In the genomic region with DNA sequence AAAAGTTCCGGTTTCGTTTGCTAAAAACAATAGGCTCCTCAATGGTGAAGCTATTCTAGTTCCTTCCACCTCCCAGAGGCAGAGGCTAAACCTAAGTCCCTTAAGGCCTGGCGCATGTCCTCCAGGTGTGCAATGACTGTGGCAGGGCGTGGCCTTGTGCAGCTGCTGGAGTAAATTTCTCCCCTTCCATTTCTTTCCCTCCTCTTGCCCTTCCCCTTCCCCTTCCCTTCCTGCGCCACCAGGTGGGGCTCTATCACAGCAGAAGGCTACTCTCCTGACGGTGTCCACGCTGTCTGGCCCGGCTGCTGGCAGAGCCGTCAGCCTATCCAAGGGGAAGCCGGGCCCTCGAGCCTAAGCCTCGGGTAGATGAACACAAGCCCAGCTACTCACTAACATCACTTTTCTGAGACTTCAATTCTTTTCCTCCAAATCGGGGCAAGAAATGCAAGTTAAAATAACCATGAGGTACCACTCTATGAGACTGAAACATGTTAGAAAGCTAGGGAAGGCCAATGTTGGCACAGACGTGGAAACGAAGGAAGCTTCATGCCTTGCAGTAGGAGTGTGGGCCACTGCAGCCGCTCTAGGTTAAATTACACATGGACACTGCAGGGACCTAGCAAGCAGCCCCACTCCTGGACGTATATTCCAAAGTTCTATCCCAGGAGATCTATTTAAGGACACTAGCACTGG, we compare ENCODE assay signal across 9 cellular contexts. TPM values are rescaled to one million over a fixed set of nuclear protein-coding genes. Genes with fewer than 3 reads are reported as not detected.
A peak's percentile ranks its signal among the peaks of the same experiment; 100 is the strongest.
DNase-seq lines count a peak whose midpoint lies in the region; ATAC-seq and TF ChIP-seq lines count a peak whose summit lies in the region.
"Had no signal": no experiment of that assay in that cellular context is flagged by ENCODE, and none has a peak within 500 bp of the region (broad histone marks: within the 10 kb centered on the region; RNA-seq: fewer than 3 reads in every experiment).

No MANE protein-coding gene starts in this region.

- H3K4me3 Mint-ChIP-seq in activated T-cell treated with anti-CD3 and anti-CD28 coated beads, Interleukin-2, amount 50 U/mL, for 24 hours: no peak overlapping the region
- H3K4me3 Mint-ChIP-seq in neural crest cell: no peak overlapping the region

- dilution Hi-C loops in IMR-90 (cut with HindIII; ENCODE audit: low sequenced_read_pairs, unreplicated experiment): no loop called here

- H4K8ac ChIP-seq in IMR-90 (ENCODE audit: low read depth in 2 of 2, low read length in 2 of 2): no peak overlapping the region

- peak; percentile 76 for TF ChIP-seq CTCF in IMR-90 (conservative IDR thresholded peaks at IDR 0.05; ENCODE audit: low read depth, low read length)
- TF ChIP-seq CTCF in Panc1 (IDR thresholded peaks at IDR 0.05): peak; percentile 84
- TF ChIP-seq CTCF in fibroblast of lung (conservative IDR thresholded peaks at IDR 0.05 in 1 of 2, IDR thresholded peaks at IDR 0.05 in 1 of 2; ENCODE audit: low read depth in 1 of 2, low read length in 2 of 2): peak; percentile 71 to 83
- TF ChIP-seq CTCF in neural crest cell (conservative IDR thresholded peaks at IDR 0.05): peak; percentile 98

- H3K4ac ChIP-seq in IMR-90 (ENCODE audit: low read depth, low read length): no peak overlapping the region

- H3K9me1 ChIP-seq in IMR-90 (ENCODE audit: insufficient read depth, low read length): no peaks in the 10 kb centered on the region

- BruUV-seq in IMR-90 (replicated peaks; lab: Mats Ljungman, UMichigan) (no TSS peak), Panc1 (replicated peaks; lab: Mats Ljungman, UMichigan) (no TSS peak)

- no peaks in the 10 kb centered on the region for H3K27me3 ChIP-seq in IMR-90 (ENCODE audit: control insufficient read depth, insufficient read depth, low read length)
- H3K27me3 ChIP-seq in Panc1 (ENCODE audit: control insufficient read depth, insufficient read depth, low read length): no peaks in the 10 kb centered on the region
- no peaks in the 10 kb centered on the region for H3K27me3 ChIP-seq in fibroblast of lung (ENCODE audit: control insufficient read depth, insufficient read depth, low read length)

- in situ Hi-C loops in IMR-90 (cut with MboI; ENCODE audit: low sequenced_read_pairs) (no loop called here), Panc1 (cut with HindIII; ENCODE audit: low pct_unique_long_range_greater_than_20kb, low sequenced_read_pairs) (no loop called here)

- no peak overlapping the region for H3K56ac ChIP-seq in IMR-90 (ENCODE audit: extremely low read depth, insufficient read depth, low read length)

- peaks cover 1% of the 10 kb centered on the region for H3K9me3 Mint-ChIP-seq in activated T-cell treated with anti-CD3 and anti-CD28 coated beads, Interleukin-2, amount 50 U/mL, for 24 hours
- H3K9me3 Mint-ChIP-seq in neural crest cell: peaks cover 6% of the 10 kb centered on the region

- H2AK9ac ChIP-seq in IMR-90 (replicated peaks; ENCODE audit: low read depth, low read length, poor library complexity): no peak overlapping the region

- H3K4me1 Mint-ChIP-seq in activated T-cell treated with anti-CD3 and anti-CD28 coated beads, Interleukin-2, amount 50 U/mL, for 24 hours (ENCODE audit: low read depth): peaks cover 3% of the 10 kb centered on the region
- H3K4me1 Mint-ChIP-seq in neural crest cell: peaks cover 4% of the 10 kb centered on the region

- ATAC-seq in GM21619 (IDR thresholded peaks at IDR 0.05; ENCODE audit: unreplicated experiment): peak; percentile 95
- peak; percentile 97 for ATAC-seq in IMR-90 (ENCODE audit: low read depth)
- peak; percentile 100 for ATAC-seq in Panc1

- peaks cover 9% of the 10 kb centered on the region for H3K27me3 Mint-ChIP-seq in activated T-cell treated with anti-CD3 and anti-CD28 coated beads, Interleukin-2, amount 50 U/mL, for 24 hours
- H3K27me3 Mint-ChIP-seq in neural crest cell (ENCODE audit: low read depth): peaks cover 10% of the 10 kb centered on the region

- H2AFZ ChIP-seq in IMR-90 (replicated peaks; ENCODE audit: low read length, poor library complexity) (peak overlapping the region; percentile 60), fibroblast of lung (ENCODE audit: low read length) (no peak overlapping the region)

- H3K23ac ChIP-seq in IMR-90 (ENCODE audit: low read depth, low read length): no peak overlapping the region

- no peak overlapping the region for H3K14ac ChIP-seq in IMR-90 (replicated peaks; ENCODE audit: low read depth, low read length)

- peak; percentile 75 for TF ChIP-seq RAD21 in IMR-90 (IDR thresholded peaks at IDR 0.05; ENCODE audit: low read length)

- no peak overlapping the region for H2BK120ac ChIP-seq in IMR-90 (ENCODE audit: low read depth, low read length)

- no peaks in the 10 kb centered on the region for H4K20me1 ChIP-seq in IMR-90 (ENCODE audit: insufficient read depth, low read length)
- no peaks in the 10 kb centered on the region for H4K20me1 ChIP-seq in fibroblast of lung (ENCODE audit: control insufficient read depth, extremely low read depth, insufficient read depth, low read length)

- DNase-seq in DMS79 (lab: John Stamatoyannopoulos, UW): peak; percentile 35
- DNase-seq in IMR-90: peak; percentile 49
- DNase-seq in Panc1 (ENCODE audit: low read depth, low spot score): peak; percentile 32
- DNase-seq in activated T-cell treated with anti-CD3 and anti-CD28 coated beads, Interleukin-2, amount 50 U/mL, for 24 hours: peak; percentile 75
- peak; percentile 59 to 63 for DNase-seq in fibroblast of lung (ENCODE audit: low read depth in 2 of 2)
- DNase-seq in neural crest cell (ENCODE audit: low read depth, low spot score): peak; percentile 88
- DNase-seq in substantia nigra (lab: John Stamatoyannopoulos, UW): peak in 48 of 49 donors; percentile 4 to 85 (median 57)

- no peak overlapping the region for H3K27ac Mint-ChIP-seq in activated T-cell treated with anti-CD3 and anti-CD28 coated beads, Interleukin-2, amount 50 U/mL, for 24 hours
- no peak overlapping the region for H3K27ac Mint-ChIP-seq in neural crest cell (ENCODE audit: unreplicated experiment)

- H3K4me2 ChIP-seq in IMR-90 (ENCODE audit: low read depth, low read length) (no peak overlapping the region), fibroblast of lung (ENCODE audit: extremely low read depth, insufficient read depth, low read length) (no peak overlapping the region)

- H3K36me3 ChIP-seq in IMR-90 (ENCODE audit: control insufficient read depth, insufficient read depth, low read length) (no peaks in the 10 kb centered on the region), Panc1 (ENCODE audit: control insufficient read depth, insufficient read depth, low read length) (no peaks in the 10 kb centered on the region), fibroblast of lung (ENCODE audit: control insufficient read depth, insufficient read depth, low read length) (no peaks in the 10 kb centered on the region)

- H3K79me1 ChIP-seq in IMR-90 (ENCODE audit: low read depth in 1 of 2, low read length in 2 of 2): no peaks in the 10 kb centered on the region

- H3K4me3 ChIP-seq in IMR-90 (ENCODE audit: insufficient read depth, low read depth, low read length) (no peak overlapping the region), Panc1 (ENCODE audit: low read depth in 2 of 2, low read length in 2 of 2) (no peak overlapping the region), fibroblast of lung (replicated peaks in 1 of 4; ENCODE audit: control extremely low read depth in 1 of 4, insufficient read depth in 1 of 4, low read depth in 3 of 4, low read length in 4 of 4) (no peak overlapping the region)

- H3K4me1 ChIP-seq in IMR-90 (ENCODE audit: control insufficient read depth, insufficient read depth, low read length) (no peaks in the 10 kb centered on the region), Panc1 (ENCODE audit: control insufficient read depth, insufficient read depth, low read length) (no peaks in the 10 kb centered on the region), fibroblast of lung (ENCODE audit: control insufficient read depth, extremely low read depth, insufficient read depth, low read length) (no peaks in the 10 kb centered on the region)

- no peaks in the 10 kb centered on the region for H3K36me3 Mint-ChIP-seq in activated T-cell treated with anti-CD3 and anti-CD28 coated beads, Interleukin-2, amount 50 U/mL, for 24 hours (ENCODE audit: low read depth)
- H3K36me3 Mint-ChIP-seq in neural crest cell (ENCODE audit: low read depth): peaks cover under 1% of the 10 kb centered on the region

- CTCF ChIA-PET in IMR-90 (lab: Yijun Ruan, JAX) (interaction anchor here (0.8 to 1.1 kb wide), 2 partner anchors 122 to 516 kb away, joined by 3 to 4 read pairs; no protein-coding TSS in a partner anchor), Panc1 (lab: Charles Lee) (interaction anchor here (0.5 to 0.9 kb wide), 2 partner anchors 185 to 467 kb away, joined by 3 to 7 read pairs; no protein-coding TSS in a partner anchor)

- H2BK5ac ChIP-seq in IMR-90 (ENCODE audit: low read depth, low read length, poor library complexity, severe bottlenecking): no peak overlapping the region

- no peak overlapping the region for H3K27ac ChIP-seq in IMR-90 (ENCODE audit: insufficient read depth, low read length)
- H3K27ac ChIP-seq in Panc1 (ENCODE audit: low read length): no peak overlapping the region
- no peak overlapping the region for H3K27ac ChIP-seq in fibroblast of lung (ENCODE audit: insufficient read depth, low read length)
- no peak overlapping the region for H3K27ac ChIP-seq in substantia nigra (ENCODE audit: low read depth, low read length, poor library complexity, severe bottlenecking)

- TF ChIP-seq POLR2A in IMR-90 (IDR thresholded peaks at IDR 0.05; ENCODE audit: low read depth, low read length): no peak

- H3K9me3 ChIP-seq in IMR-90 (ENCODE audit: control insufficient read depth, insufficient read depth, low read length): no peaks in the 10 kb centered on the region; the same call in 1 of the 2 replicates
- no peaks in the 10 kb centered on the region for H3K9me3 ChIP-seq in Panc1 (ENCODE audit: control insufficient read depth, insufficient read depth, low read depth, low read length)
- H3K9me3 ChIP-seq in fibroblast of lung (ENCODE audit: control insufficient read depth, insufficient read depth, low read depth, low read length): no peaks in the 10 kb centered on the region

- POLR2A ChIA-PET in IMR-90 (lab: Charles Lee; ENCODE audit: unreplicated experiment) (no interaction called here), Panc1 (lab: Charles Lee) (interaction anchor here (0.6 kb wide), 1 partner anchor 505 kb away, joined by 3 read pairs; no protein-coding TSS in a partner anchor)

- H2AK5ac ChIP-seq in IMR-90 (ENCODE audit: low read depth, low read length): no peak overlapping the region

- H2BK15ac ChIP-seq in IMR-90 (ENCODE audit: low read depth, low read length): no peak overlapping the region

- no peaks in the 10 kb centered on the region for H3K79me2 ChIP-seq in fibroblast of lung (ENCODE audit: control insufficient read depth, insufficient read depth, low read length)

- H2BK20ac ChIP-seq in IMR-90 (ENCODE audit: low read depth, low read length): no peak overlapping the region

- H4K5ac ChIP-seq in IMR-90 (ENCODE audit: low read depth, low read length): no peak overlapping the region

- H3K9ac ChIP-seq in IMR-90 (ENCODE audit: low read depth, low read length) (no peak overlapping the region), fibroblast of lung (ENCODE audit: insufficient read depth, low read length) (no peak overlapping the region)

- no peak overlapping the region for H3K18ac ChIP-seq in IMR-90 (ENCODE audit: low read depth, low read length)

- WGBS in IMR-90 (ENCODE audit: extremely low coverage in 2 of 2, insufficient read length in 1 of 2), 2 experiments: 33% methylated on average over 3 of the region's 17 CpGs; no CpG with 5 or more reads in 1 of the 2 experiments

- no peak overlapping the region for H4K91ac ChIP-seq in IMR-90 (ENCODE audit: insufficient read depth, low read depth, low read length)

- intact Hi-C loops in IMR-90 (cut with micrococcal nuclease): loop anchor here (5.0 kb wide), 1 partner anchor 614 kb away; no protein-coding TSS in a partner anchor
- intact Hi-C loops in Panc1 (cut with micrococcal nuclease; ENCODE audit: unreplicated experiment): loop anchor here (5.0 kb wide), 2 partner anchors 184 to 514 kb away; no protein-coding TSS in a partner anchor

RNA-seq across cellular contexts. Expression of a gene that starts 34.4 kb away (rescaled TPM):
- total RNA-seq in IMR-90 (2012; rRNA removed): not detected in 2 replicates
- polyA plus RNA-seq in IMR-90 (2012; rRNA removed): not detected in 2 replicates
- polyA plus RNA-seq in IMR-90 (2012; cell fraction: cytosol; rRNA removed): not detected in 2 replicates
- polyA plus RNA-seq in IMR-90 (2012; cell fraction: nucleus; rRNA removed; ENCODE audit: low replicate concordance): not detected in 2 replicates
- total RNA-seq in Panc1 (2021; ENCODE audit: unreplicated experiment): not detected
- not detected for polyA plus RNA-seq in Panc1 (2012; ENCODE audit: insufficient read length)
- total RNA-seq in fibroblast of lung: not detected in 2 replicates
- polyA plus RNA-seq in fibroblast of lung: not detected in 2 replicates
- not detected in 2 replicates for polyA plus RNA-seq in fibroblast of lung (2012)
- not detected in 2 replicates for polyA minus RNA-seq in fibroblast of lung (ENCODE audit: low replicate concordance)
- total RNA-seq in neural crest cell: not detected in 2 replicates
- total RNA-seq: mononuclear cell had no signal

Comparison
In these comparisons a context has a peak if more than half of its experiments do, and no peak if none do; other contexts are left out.
1. DNase-seq: peak in every context shown above with its lines; median percentile 88 in neural crest cell; 75 in activated T-cell treated with anti-CD3 and anti-CD28 coated beads, Interleukin-2, amount 50 U/mL, for 24 hours; 61 in fibroblast of lung; 57 in substantia nigra; 49 in IMR-90; 35 in DMS79; 32 in Panc1.